Comparison of ENCODE assay signal across 10 cellular contexts in genomic region chr7:120402368-120402767, GRCh38.
DNase-seq lines count a peak whose midpoint lies in the region; ATAC-seq and TF ChIP-seq lines count a peak whose summit lies in the region.
"Had no signal": no experiment of that assay in that cellular context is flagged by ENCODE, and none has a peak within 500 bp of the region (broad histone marks: within the 10 kb centered on the region; RNA-seq: fewer than 3 reads in every experiment).

No MANE protein-coding gene starts in this region.

- H3K18ac ChIP-seq in neuronal stem cell (ENCODE audit: low read length) = no peak overlapping the region

- H3K9me3 ChIP-seq in PC-3 (ENCODE audit: low read length) (no peaks in the 10 kb centered on the region), neuronal stem cell (replicated peaks in 1 of 2; ENCODE audit: control insufficient read depth in 2 of 2, insufficient read depth in 1 of 2, low read depth in 1 of 2, low read length in 2 of 2) (no peaks in the 10 kb centered on the region)
- H3K9me3 ChIP-seq: right lobe of liver had no signal

- no peak for TF ChIP-seq CTCF in PC-3 (conservative IDR thresholded peaks at IDR 0.05; ENCODE audit: low read depth, low read length)

- H2BK12ac ChIP-seq in neuronal stem cell (ENCODE audit: low read length) = no peak overlapping the region

- H3K9ac ChIP-seq in PC-3 (ENCODE audit: low read length) (peak overlapping the region; percentile 51), neuronal stem cell (ENCODE audit: low read depth, low read length, poor library complexity) (no peak overlapping the region)

- no peak overlapping the region for H4K91ac ChIP-seq in neuronal stem cell (ENCODE audit: low read depth, low read length, poor library complexity)

- intact Hi-C loops in PC-3 (cut with micrococcal nuclease) = loop anchor here (1.0 to 10.0 kb wide), 3 partner anchors 100 to 312 kb away; no protein-coding TSS in a partner anchor

- H3K23ac ChIP-seq in neuronal stem cell (ENCODE audit: low read depth, low read length, poor library complexity) = no peak overlapping the region

- H3K36me3 ChIP-seq in PC-3 (ENCODE audit: low read depth, low read length) = no peaks in the 10 kb centered on the region
- H3K36me3 ChIP-seq in neuronal stem cell (replicated peaks in 1 of 2; ENCODE audit: control insufficient read depth in 2 of 2, insufficient read depth in 2 of 2, low read length in 2 of 2) = no peaks in the 10 kb centered on the region
- H3K36me3 ChIP-seq: right lobe of liver had no signal

- H3K4ac ChIP-seq in neuronal stem cell (ENCODE audit: low read length) = no peak overlapping the region

- no peak overlapping the region for H2BK15ac ChIP-seq in neuronal stem cell (ENCODE audit: low read length)

- BruUV-seq in PC-3 (replicated peaks; lab: Mats Ljungman, UMichigan) = no TSS peak

- H3K4me2 ChIP-seq in PC-3 (ENCODE audit: low read length) (peak overlapping the region; percentile 77), neuronal stem cell (ENCODE audit: insufficient read depth, low read length, poor library complexity, severe bottlenecking) (no peak overlapping the region)

- no peaks in the 10 kb centered on the region for H3K9me2 ChIP-seq in PC-3 (replicated peaks; ENCODE audit: low read length)

- no peaks in the 10 kb centered on the region for H4K20me1 ChIP-seq in PC-3 (ENCODE audit: low read length)

- H3K4me3 ChIP-seq in PC-3 (ENCODE audit: low read length) (peak overlapping the region; percentile 56), neuronal stem cell (ENCODE audit: low read length in 2 of 2) (no peak overlapping the region)
- H3K4me3 ChIP-seq: right lobe of liver had no signal

- peak; percentile 71 for DNase-seq in PC-3
- DNase-seq in neuronal stem cell (ENCODE audit: low spot score) = no peak
- DNase-seq in stimulated activated CD4-positive, alpha-beta T cell treated with anti-CD3 and anti-CD28 coated beads, Interleukin-4, amount 100 ng/mL, for 24 hours = no peak
- DNase-seq in DMS153 treated with DMSO at 0.1 percent for 48 hours (lab: John Stamatoyannopoulos, UW; ENCODE audit: unreplicated experiment) = no peak
- DNase-seq in NK-92 (lab: John Stamatoyannopoulos, UW; ENCODE audit: unreplicated experiment) = no peak
- DNase-seq in H4 (ENCODE audit: low spot score) = no peak
- DNase-seq: right lobe of liver, SIG-M5 had no signal

- no peak overlapping the region for H3K14ac ChIP-seq in neuronal stem cell (ENCODE audit: low read length)

- H2BK5ac ChIP-seq in neuronal stem cell (ENCODE audit: low read length) = no peak overlapping the region

- peak overlapping the region; percentile 58 for H2AFZ ChIP-seq in PC-3 (ENCODE audit: low read length)
- H2AFZ ChIP-seq in neuronal stem cell (ENCODE audit: low read length) = peak overlapping the region; percentile 61

- H3K27me3 ChIP-seq in PC-3 (ENCODE audit: low read length) (no peaks in the 10 kb centered on the region), neuronal stem cell (ENCODE audit: control insufficient read depth in 3 of 3, insufficient read depth in 3 of 3, low read depth in 1 of 3, low read length in 3 of 3) (no peaks in the 10 kb centered on the region)
- H3K27me3 ChIP-seq: right lobe of liver had no signal

- H2AK5ac ChIP-seq in neuronal stem cell (ENCODE audit: low read depth, low read length) = no peak overlapping the region

- CTCF ChIA-PET in PC-3 (lab: Charles Lee) = no interaction called here

- no peaks in the 10 kb centered on the region for H3F3A ChIP-seq in PC-3 (ENCODE audit: low read length, unreplicated experiment)

- no peaks in the 10 kb centered on the region for H3K79me1 ChIP-seq in neuronal stem cell (ENCODE audit: low read depth, low read length)

- POLR2A ChIA-PET in PC-3 (lab: Charles Lee; ENCODE audit: unreplicated experiment) = no interaction called here

- no CpG with 5 or more reads among the region's 2 CpGs for whole genome bisulfite sequencing in neuronal stem cell (ENCODE audit: extremely low coverage in 2 of 2, insufficient read length in 2 of 2, insufficient replicate concordance in 1 of 2), 2 donors

- H2BK120ac ChIP-seq in neuronal stem cell (ENCODE audit: low read depth, low read length) = no peak overlapping the region

- peaks cover 49% of the 10 kb centered on the region for H3K4me1 ChIP-seq in PC-3 (ENCODE audit: insufficient read depth, low read length)
- no peaks in the 10 kb centered on the region for H3K4me1 ChIP-seq in neuronal stem cell (ENCODE audit: control insufficient read depth in 2 of 2, insufficient read depth in 1 of 2, low read depth in 1 of 2, low read length in 2 of 2)
- H3K4me1 ChIP-seq: right lobe of liver had no signal

- no peak overlapping the region for H4K8ac ChIP-seq in neuronal stem cell (ENCODE audit: low read depth, low read length)

- H3K27ac ChIP-seq in PC-3 (ENCODE audit: low read length) (peak overlapping the region; percentile 84), neuronal stem cell (replicated peaks; ENCODE audit: low read length) (no peak overlapping the region)
- H3K27ac ChIP-seq: right lobe of liver had no signal

- H3K79me2 ChIP-seq in PC-3 (ENCODE audit: low read length) = no peaks in the 10 kb centered on the region

- ATAC-seq in GM19043 (IDR thresholded peaks at IDR 0.05; ENCODE audit: low read depth, unreplicated experiment) (peak; percentile 56), HG02840 (IDR thresholded peaks at IDR 0.05; ENCODE audit: low FRiP score, unreplicated experiment) (peak; percentile 60), PC-3 (peak; percentile 74)
